In genomic region chr1:110594466-110595076, GRCh38 we compare ENCODE assay signal across 16 cellular contexts. TPM values are rescaled to one million over a fixed set of nuclear protein-coding genes. Genes with fewer than 3 reads are reported as not detected.
DNase-seq lines count a peak whose midpoint lies in the region; FAIRE-seq and TF ChIP-seq lines count a peak whose summit lies in the region.
"Had no signal": no experiment of that assay in that cellular context is flagged by ENCODE, and none has a peak within 500 bp of the region (broad histone marks: within the 10 kb centered on the region; RNA-seq: fewer than 3 reads in every experiment).

No MANE protein-coding gene starts in this region.

- TF ChIP-seq CTCF in GM12865 (IDR thresholded peaks at IDR 0.05; ENCODE audit: insufficient read depth, low read depth, low read length, missing control alignments) = no peak

- no peaks in the 10 kb centered on the region for H3K36me3 ChIP-seq in small intestine (ENCODE audit: control insufficient read depth in 2 of 2, insufficient read depth in 2 of 2, low read length in 2 of 2)
- H3K36me3 ChIP-seq: BE2C, neutrophil had no signal

- no peaks in the 10 kb centered on the region for H3K4me1 ChIP-seq in small intestine (ENCODE audit: control insufficient read depth in 2 of 2, insufficient read depth in 1 of 2, low read depth in 1 of 2, low read length in 1 of 2)
- H3K4me1 ChIP-seq: BE2C had no signal

- H3K27ac ChIP-seq in small intestine (ENCODE audit: low read depth in 1 of 2, low read length in 1 of 2) = no peak overlapping the region
- H3K27ac ChIP-seq: neutrophil had no signal

- no peak for FAIRE-seq in small intestine (lab: Jason Lieb, UNC)
- FAIRE-seq: endometrium had no signal

- H3K9me3 ChIP-seq in small intestine (ENCODE audit: control insufficient read depth, low read depth) = no peaks in the 10 kb centered on the region
- H3K9me3 ChIP-seq: BE2C, neutrophil had no signal

- H3K4me3 ChIP-seq in GM12865 (ENCODE audit: low read depth, low read length) (no peak overlapping the region), small intestine (ENCODE audit: low read depth in 1 of 2, low read length in 2 of 2) (no peak overlapping the region)

- WGBS in small intestine, 3 donors = 10 to 36% (median 24%) methylated on average over 7 of the region's 7 CpGs

- no peaks in the 10 kb centered on the region for H3K27me3 ChIP-seq in small intestine (ENCODE audit: control insufficient read depth in 2 of 2, insufficient read depth in 2 of 2, low read length in 2 of 2)

- DNase-seq in GM12865 (ENCODE audit: low read depth) (peak; percentile 32), amygdala (lab: John Stamatoyannopoulos, UW) (peak in 41 of 56 donors; percentile 16 to 81 (median 44)), kidney tubule cell (ENCODE audit: low spot score) (peak; percentile 63), small intestine (peak; percentile 44), RKO (ENCODE audit: low spot score) (no peak), foreskin melanocyte (no peak)
- no peak for DNase-seq in stimulated activated naive CD4-positive, alpha-beta T cell treated with Interleukin-2 at 50 U/mL for 16 hours (lab: John Stamatoyannopoulos, UW)
- DNase-seq: activated CD8-positive, alpha-beta T cell treated with anti-CD3 and anti-CD28 coated beads, Interleukin-2, amount 10 ng/mL, durations not matched to agents 7 days and 5 days; activated naive CD8-positive, alpha-beta T cell treated with anti-CD3 and anti-CD28 coated beads, Interleukin-2, amount 50 U/mL, for 24 hours; BE2C; DMS153; mesenchymal stem cell; stimulated activated CD4-positive, alpha-beta T cell treated with anti-CD3 and anti-CD28 coated beads, Interleukin-2, amount 100 ng/mL, for 48 hours; SW 1271 had no signal

RNA-seq across cellular contexts. Expression of gene KCNA2, which starts 11.6 kb away (rescaled TPM):
- polyA plus RNA-seq in small intestine = under 1 TPM in 1 of 3 donors, not detected in 2; 0.28 TPM

Comparison
In these comparisons a context has a peak if more than half of its experiments do, and no peak if none do; other contexts are left out.
1. DNase-seq: peak in GM12865 (single experiment), amygdala (41 of 56), kidney tubule cell (single experiment) and small intestine (single experiment); none in RKO (single experiment), stimulated activated naive CD4-positive, alpha-beta T cell treated with Interleukin-2 at 50 U/mL for 16 hours (single experiment) and foreskin melanocyte (single experiment).